ENCODE assay signal across 1 cellular context in genomic region chr20:22584922-22585785, GRCh38.
TF ChIP-seq lines count a peak whose summit lies in the region.

No MANE protein-coding gene starts in this region.

TF ChIP-seq in HepG2, 621 proteins besides CTCF, POLR2A, EP300 and RAD21 (continued from another document and continues in another):
- peak; percentile 94; the same call in 1 of the 2 replicates for TF ChIP-seq MAZ (IDR thresholded peaks at IDR 0.05; ENCODE audit: borderline replicate concordance, low read depth, low read length)
- peak; percentile 74; the same call in 1 of the 2 replicates for TF ChIP-seq MAZ (CRISPR knock-in tag; IDR thresholded peaks at IDR 0.05; ENCODE audit: low read depth)
- TF ChIP-seq POLR2G (IDR thresholded peaks at IDR 0.05; ENCODE audit: low read depth, low read length): peak; percentile 41
- TF ChIP-seq ZNF44 (CRISPR knock-in tag; IDR thresholded peaks at IDR 0.05): peak; percentile 82
- peak; percentile 71; the same call in 1 of the 2 replicates for TF ChIP-seq MTERF4 (CRISPR knock-in tag; IDR thresholded peaks at IDR 0.05)
- TF ChIP-seq ZMYM3 (CRISPR knock-in tag; IDR thresholded peaks at IDR 0.05): peak; percentile 83
- no peak for TF ChIP-seq THYN1 (CRISPR knock-in tag; IDR thresholded peaks at IDR 0.05; ENCODE audit: borderline replicate concordance, low read depth)
- no peak for TF ChIP-seq ZNF530 (CRISPR knock-in tag; IDR thresholded peaks at IDR 0.05; ENCODE audit: low read depth)
- peak; percentile 52; the same call in 1 of the 2 replicates for TF ChIP-seq ZNF747 (CRISPR knock-in tag; IDR thresholded peaks at IDR 0.05; ENCODE audit: borderline replicate concordance)
- TF ChIP-seq ZNF451 (CRISPR knock-in tag; IDR thresholded peaks at IDR 0.05): 0 out of 2 replicates have a peak, but pooled peaks have one; percentile 15
- TF ChIP-seq ARNTL (CRISPR knock-in tag; IDR thresholded peaks at IDR 0.05): no peak
- peak; percentile 94 for TF ChIP-seq CEBPG (CRISPR knock-in tag; IDR thresholded peaks at IDR 0.05)
- peak; percentile 93 for TF ChIP-seq NFKBIZ (CRISPR knock-in tag; IDR thresholded peaks at IDR 0.05)
- peak; percentile 95 for TF ChIP-seq HIC2 (CRISPR knock-in tag; IDR thresholded peaks at IDR 0.05; ENCODE audit: low read depth)
- TF ChIP-seq ZNF570 (CRISPR knock-in tag; IDR thresholded peaks at IDR 0.05; ENCODE audit: borderline replicate concordance): no peak
- TF ChIP-seq ZNF317 (CRISPR knock-in tag; IDR thresholded peaks at IDR 0.05): peak; percentile 76; the same call in 1 of the 2 replicates
- TF ChIP-seq BHLHE40 (IDR thresholded peaks at IDR 0.05; ENCODE audit: low read length): peak; percentile 12
- TF ChIP-seq NRL (CRISPR knock-in tag; IDR thresholded peaks at IDR 0.05; ENCODE audit: borderline replicate concordance): peak; percentile 73; the same call in 1 of the 2 replicates
- peak; percentile 85 for TF ChIP-seq SIX4 (CRISPR knock-in tag; IDR thresholded peaks at IDR 0.05)
- TF ChIP-seq HMG20B (CRISPR knock-in tag; conservative IDR thresholded peaks at IDR 0.05): peak; percentile 99
- peak; percentile 92; the same call in 1 of the 2 replicates for TF ChIP-seq MIER3 (CRISPR knock-in tag; IDR thresholded peaks at IDR 0.05; ENCODE audit: borderline replicate concordance)
- TF ChIP-seq TEAD3 (CRISPR knock-in tag; optimal IDR thresholded peaks at IDR 0.05; ENCODE audit: borderline replicate concordance): peak; percentile 78
- TF ChIP-seq ZNF609 (CRISPR knock-in tag; IDR thresholded peaks at IDR 0.05; ENCODE audit: borderline replicate concordance): no peak; the same call in 1 of the 2 replicates
- peak; percentile 95 for TF ChIP-seq ZNF800 (CRISPR knock-in tag; IDR thresholded peaks at IDR 0.05)
- no peak for TF ChIP-seq ZBTB37 (CRISPR knock-in tag; IDR thresholded peaks at IDR 0.05)
- TF ChIP-seq ZNF670 (CRISPR knock-in tag; IDR thresholded peaks at IDR 0.05; ENCODE audit: borderline replicate concordance): no peak
- peak; percentile 69 for TF ChIP-seq TAF1 (CRISPR knock-in tag; IDR thresholded peaks at IDR 0.05)
- TF ChIP-seq ATF6 (CRISPR knock-in tag; conservative IDR thresholded peaks at IDR 0.05): no peak; the same call in 1 of the 2 replicates
- peak; percentile 74; the same call in 1 of the 2 replicates for TF ChIP-seq TSC22D2 (CRISPR knock-in tag; IDR thresholded peaks at IDR 0.05; ENCODE audit: borderline replicate concordance)
- TF ChIP-seq MYC (CRISPR knock-in tag; IDR thresholded peaks at IDR 0.05; ENCODE audit: borderline replicate concordance): peak; percentile 61
- peak; percentile 93 for TF ChIP-seq ZNF501 (CRISPR knock-in tag; IDR thresholded peaks at IDR 0.05)
- no peak; the same call in 1 of the 2 replicates for TF ChIP-seq BRF2 (CRISPR knock-in tag; IDR thresholded peaks at IDR 0.05)
- no peak; the same call in 1 of the 2 replicates for TF ChIP-seq HINFP (CRISPR knock-in tag; IDR thresholded peaks at IDR 0.05; ENCODE audit: low read depth)
- TF ChIP-seq ZSCAN9 (CRISPR knock-in tag; IDR thresholded peaks at IDR 0.05; ENCODE audit: borderline replicate concordance): peak; percentile 93
- TF ChIP-seq, protein P1, sequence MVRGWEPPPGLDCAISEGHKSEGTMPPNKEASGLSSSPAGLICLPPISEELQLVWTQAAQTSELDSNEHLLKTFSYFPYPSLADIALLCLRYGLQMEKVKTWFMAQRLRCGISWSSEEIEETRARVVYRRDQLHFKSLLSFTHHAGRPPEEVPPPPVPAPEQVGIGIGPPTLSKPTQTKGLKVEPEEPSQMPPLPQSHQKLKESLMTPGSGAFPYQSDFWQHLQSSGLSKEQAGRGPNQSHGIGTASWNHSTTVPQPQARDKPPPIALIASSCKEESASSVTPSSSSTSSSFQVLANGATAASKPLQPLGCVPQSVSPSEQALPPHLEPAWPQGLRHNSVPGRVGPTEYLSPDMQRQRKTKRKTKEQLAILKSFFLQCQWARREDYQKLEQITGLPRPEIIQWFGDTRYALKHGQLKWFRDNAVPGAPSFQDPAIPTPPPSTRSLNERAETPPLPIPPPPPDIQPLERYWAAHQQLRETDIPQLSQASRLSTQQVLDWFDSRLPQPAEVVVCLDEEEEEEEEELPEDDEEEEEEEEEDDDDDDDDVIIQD (CRISPR knock-in tag; IDR thresholded peaks at IDR 0.05; ENCODE audit: low read depth): peak; percentile 70; the same call in 1 of the 2 replicates
- TF ChIP-seq NFYB (CRISPR knock-in tag; IDR thresholded peaks at IDR 0.05): no peak; the same call in 1 of the 2 replicates
- TF ChIP-seq ZNF768 (CRISPR knock-in tag; IDR thresholded peaks at IDR 0.05): peak; percentile 74
- no peak for TF ChIP-seq ZNF512 (CRISPR knock-in tag; IDR thresholded peaks at IDR 0.05)
- peak; percentile 93 for TF ChIP-seq HDAC1 (CRISPR knock-in tag; IDR thresholded peaks at IDR 0.05)
- TF ChIP-seq PPARG (CRISPR knock-in tag; conservative IDR thresholded peaks at IDR 0.05): no peak
- peak; percentile 49 for TF ChIP-seq SMC3 (IDR thresholded peaks at IDR 0.05; ENCODE audit: low read length)
